33 cellular contexts compared by ENCODE assay signal in genomic region chr5:98578438-98578837, GRCh38.
"Had no signal": no experiment of that assay in that cellular context is flagged by ENCODE, and none has a peak within 500 bp of the region (broad histone marks: within the 10 kb centered on the region; RNA-seq: fewer than 3 reads in every experiment).

No MANE protein-coding gene starts in this region.

- FAIRE-seq: astrocyte, bronchial epithelial cell had no signal

- H3K27me3 ChIP-seq: adrenal gland, ascending aorta, body of pancreas, brain microvascular endothelial cell, breast epithelium, cardiac muscle cell had no signal

- H3K27ac ChIP-seq: adrenal gland, ascending aorta, body of pancreas, brain microvascular endothelial cell, breast epithelium, cardiac muscle cell had no signal

- H3K4me1 ChIP-seq: adrenal gland, ascending aorta, body of pancreas, breast epithelium had no signal

- ATAC-seq: activated naive CD4-positive, alpha-beta T cell treated with anti-CD3 and anti-CD28 coated beads, Interleukin-2, amount 50 U/mL, for 72 hours; activated naive CD8-positive, alpha-beta T cell treated with anti-CD3 and anti-CD28 coated beads, Interleukin-2, amount 50 U/mL, for 24 hours; activated T-cell treated with anti-CD3 and anti-CD28 coated beads, Interleukin-2, amount 50 U/mL, for 4 hours; activated T-cell treated with anti-CD3 and anti-CD28 coated beads, Interleukin-2, amount 50 U/mL, for 72 hours; activated T-helper 17 cell treated with anti-CD3 and anti-CD28 coated beads, Interleukin-2, amount 50 U/mL, for 72 hours; body of pancreas had no signal

- H3K36me3 ChIP-seq: adrenal gland, ascending aorta, brain microvascular endothelial cell, breast epithelium, cardiac muscle cell had no signal

- DNase-seq: activated effector memory CD4-positive, alpha-beta T cell treated with anti-CD3 and anti-CD28 coated beads, Interleukin-2, amount 50 U/mL, for 16 hours; activated effector memory CD4-positive, alpha-beta T cell treated with Interleukin-2 at 50 U/mL for 16 hours; activated gamma-delta T cell; activated gamma-delta T cell treated with Interleukin-2 at 50 U/mL for 16 hours; activated naive CD4-positive, alpha-beta T cell; activated naive CD4-positive, alpha-beta T cell treated with anti-CD3 and anti-CD28 coated beads for 36 hours; activated naive CD4-positive, alpha-beta T cell treated with anti-CD3 and anti-CD28 coated beads, Interleukin-2, amount 10 ng/mL, durations not matched to agents 7 days and 5 days; activated naive CD4-positive, alpha-beta T cell treated with anti-CD3 and anti-CD28 coated beads, Interleukin-2, amount 50 U/mL, for 16 hours; activated naive CD4-positive, alpha-beta T cell treated with Interleukin-2 at 50 U/mL for 16 hours; activated naive CD8-positive, alpha-beta T cell treated with anti-CD3 and anti-CD28 coated beads for 36 hours; activated naive CD8-positive, alpha-beta T cell treated with anti-CD3 and anti-CD28 coated beads, Interleukin-2, amount 10 ng/mL, durations not matched to agents 7 days and 5 days; activated naive CD8-positive, alpha-beta T cell treated with anti-CD3 and anti-CD28 coated beads, Interleukin-2, amount 50 U/mL, for 24 hours; activated T-cell treated with anti-CD3 and anti-CD28 coated beads, Interleukin-2, amount 50 U/mL, for 1 hour; activated T-cell treated with anti-CD3 and anti-CD28 coated beads, Interleukin-2, amount 50 U/mL, for 24 hours; activated T-cell treated with anti-CD3 and anti-CD28 coated beads, Interleukin-2, amount 50 U/mL, for 4 hours; activated T-cell treated with anti-CD3 and anti-CD28 coated beads, Interleukin-2, amount 50 U/mL, for 48 hours; activated T-cell treated with anti-CD3 and anti-CD28 coated beads, Interleukin-2, amount 50 U/mL, for 72 hours; adrenal gland; amniotic stem cell; amygdala; anterior cingulate cortex; body of pancreas; brain microvascular endothelial cell; caudate nucleus; central memory CD4-positive, alpha-beta T cell; cerebellar nuclear complex had no signal

- H3K4me3 ChIP-seq: adrenal gland, ascending aorta, body of pancreas, breast epithelium, cardiac muscle cell had no signal

- H3K9me3 ChIP-seq: adrenal gland, ascending aorta, body of pancreas, breast epithelium had no signal
